Comparison of ENCODE assay signal across 9 cellular contexts in genomic region chr17:38853292-38854219, GRCh38. TPM values are rescaled to one million over a fixed set of nuclear protein-coding genes. Genes with fewer than 3 reads are reported as not detected.
A peak's percentile ranks its signal among the peaks of the same experiment; 100 is the strongest.
DNase-seq lines count a peak whose midpoint lies in the region; ATAC-seq, FAIRE-seq and TF ChIP-seq lines count a peak whose summit lies in the region.
"Had no signal": no experiment of that assay in that cellular context is flagged by ENCODE, and none has a peak within 500 bp of the region (broad histone marks: within the 10 kb centered on the region; RNA-seq: fewer than 3 reads in every experiment).

TSS of gene RPL23 (minus strand) at chr17:38853721. CDS start at chr17:38853710, 11 bp downstream.

- peak; percentile 99 for TF ChIP-seq POLR2A in HepG2 (IDR thresholded peaks at IDR 0.05; ENCODE audit: insufficient read depth in 1 of 2, low read depth in 2 of 2, low read length in 2 of 2)

- H3K36me3 ChIP-seq in BLaER1 = peaks cover 44% of the 10 kb centered on the region
- peaks cover 16 to 40% of the 10 kb centered on the region in 2 experiments for H3K36me3 ChIP-seq in HepG2 (replicated peaks in 1 of 2; ENCODE audit: control insufficient read depth in 1 of 2, insufficient read depth in 2 of 2, low read length in 2 of 2)

- BruUV-seq in HepG2 (replicated peaks; lab: Mats Ljungman, UMichigan) = TSS peak; percentile 73

- H4K20me1 ChIP-seq in BLaER1 = peaks cover 48% of the 10 kb centered on the region
- H4K20me1 ChIP-seq in HepG2 (ENCODE audit: insufficient read depth, low read length) = peaks cover 46% of the 10 kb centered on the region

- H3K4me3 ChIP-seq in BLaER1 = peak within 1 kb of the TSS; percentile 88
- peak within 1 kb of the TSS; percentile 78 to 88 (median 82) for H3K4me3 ChIP-seq in HepG2 (replicated peaks in 1 of 3; ENCODE audit: insufficient read depth in 1 of 3, low read depth in 2 of 3, low read length in 3 of 3)

- TF ChIP-seq CTCF in HepG2 (CRISPR knock-in tag; IDR thresholded peaks at IDR 0.05) = no peak

- TF ChIP-seq EP300 in HepG2 (IDR thresholded peaks at IDR 0.05; ENCODE audit: low read depth in 2 of 2, low read length in 2 of 2) (peak; percentile 64 to 88; a peak in 3 of 4 replicates), HepG2 (CRISPR knock-in tag; IDR thresholded peaks at IDR 0.05; ENCODE audit: borderline replicate concordance) (peak; percentile 52; the same call in 1 of the 2 replicates)

- peaks cover 34% of the 10 kb centered on the region for H3K79me2 ChIP-seq in HepG2 (ENCODE audit: insufficient read depth, low read length)

- H3K4me2 ChIP-seq in BLaER1 (peak within 1 kb of the TSS; percentile 93), HepG2 (ENCODE audit: low read depth, low read length) (peak within 1 kb of the TSS; percentile 98)

- POLR2A ChIA-PET in HepG2 (lab: Yijun Ruan, JAX) = interaction anchor here (0.5 to 4.6 kb wide), 33 partner anchors 8 to 842 kb away, joined by 3 to 175 read pairs (median 4); partner anchors contain the start of genes CWC25, LASP1, PSMB3 and RPL19

- peak; percentile 65 for ATAC-seq in GM19351 (IDR thresholded peaks at IDR 0.05; ENCODE audit: unreplicated experiment)
- ATAC-seq in HG03565 (IDR thresholded peaks at IDR 0.05; ENCODE audit: unreplicated experiment) = peak; percentile 74
- peak; percentile 91 for ATAC-seq in HepG2

- peak within 1 kb of the TSS; percentile 98 for H3K9ac ChIP-seq in BLaER1
- peak within 1 kb of the TSS; percentile 95 for H3K9ac ChIP-seq in HepG2 (ENCODE audit: insufficient read depth, low read depth, low read length)

- H3K27ac ChIP-seq in BLaER1 (peak within 1 kb of the TSS; percentile 97), HepG2 (ENCODE audit: extremely low read length, insufficient read depth, low read length) (peak within 1 kb of the TSS; percentile 84)

- CTCF ChIA-PET in HepG2 (lab: Yijun Ruan, JAX; ENCODE audit: low intra/inter-chr PET ratio, low total read pairs) = no interaction called here

- H3K4me1 ChIP-seq in BLaER1 (peaks cover 40% of the 10 kb centered on the region), HepG2 (ENCODE audit: insufficient read depth, low read length) (peaks cover 44% of the 10 kb centered on the region)

- DNase-seq in NCI-H774 (lab: John Stamatoyannopoulos, UW) = peak; percentile 99
- peak; percentile 72 to 93 for DNase-seq in activated CD4-positive, alpha-beta T cell treated with anti-CD3 and anti-CD28 coated beads, Interleukin-2, amount 50 U/mL, for 24 hours (ENCODE audit: low read depth in 1 of 2, low spot score in 1 of 2)
- peak; percentile 97 for DNase-seq in HepG2 (ENCODE audit: low spot score)
- peak; percentile 82 to 85 for DNase-seq in stimulated activated CD4-positive, alpha-beta T cell treated with anti-CD3 and anti-CD28 coated beads, Interleukin-2, amount 100 ng/mL, for 48 hours

- in situ Hi-C loops in HepG2 (cut with HindIII; ENCODE audit: extremely low pct_ligation_motif_present, low pct_unique_long_range_greater_than_20kb) = no loop called here

- WGBS in HepG2 (ENCODE audit: low lambda C conversion rate) = under 1% methylated on average over 46 of the region's 48 CpGs

- H2AFZ ChIP-seq in HepG2 (ENCODE audit: low read length) = peak within 1 kb of the TSS; percentile 64

- TF ChIP-seq RAD21 in HepG2 (CRISPR knock-in tag; IDR thresholded peaks at IDR 0.05) = peak; percentile 56; the same call in 1 of the 2 replicates

- H3K9me3 Mint-ChIP-seq in dendritic cell treated with granulocyte-macrophage colony-stimulating factor and Interleukin-4, amounts not matched to agents 40 ng/mL and 50 ng/mL, for 4 days = no peaks in the 10 kb centered on the region

- H3K27me3 ChIP-seq in BLaER1 = no peaks in the 10 kb centered on the region
- H3K27me3 ChIP-seq in HepG2 (ENCODE audit: control insufficient read depth in 1 of 2, insufficient read depth in 2 of 2, low read length in 2 of 2) = no peaks in the 10 kb centered on the region; a peak in 1 of 5 replicates

- H3K27me3 Mint-ChIP-seq in dendritic cell treated with granulocyte-macrophage colony-stimulating factor and Interleukin-4, amounts not matched to agents 40 ng/mL and 50 ng/mL, for 4 days = no peaks in the 10 kb centered on the region

- H3K36me3 Mint-ChIP-seq in dendritic cell treated with granulocyte-macrophage colony-stimulating factor and Interleukin-4, amounts not matched to agents 40 ng/mL and 50 ng/mL, for 4 days (ENCODE audit: low read depth) = peaks cover 55% of the 10 kb centered on the region

- peak within 1 kb of the TSS; percentile 98 for H3K4me3 Mint-ChIP-seq in dendritic cell treated with granulocyte-macrophage colony-stimulating factor and Interleukin-4, amounts not matched to agents 40 ng/mL and 50 ng/mL, for 4 days

- H3K9me3 ChIP-seq in BLaER1 = no peaks in the 10 kb centered on the region
- H3K9me3 ChIP-seq in HepG2 (ENCODE audit: low read length) = no peaks in the 10 kb centered on the region

- H3K4me1 Mint-ChIP-seq in dendritic cell treated with granulocyte-macrophage colony-stimulating factor and Interleukin-4, amounts not matched to agents 40 ng/mL and 50 ng/mL, for 4 days (ENCODE audit: low read depth) = peaks cover 58% of the 10 kb centered on the region

- FAIRE-seq in HepG2 (lab: Jason Lieb, UNC) = peak; percentile 97
- FAIRE-seq: islet of Langerhans had no signal

- intact Hi-C loops in dendritic cell treated with granulocyte-macrophage colony-stimulating factor and Interleukin-4, amounts not matched to agents 40 ng/mL and 50 ng/mL, for 4 days (cut with micrococcal nuclease) = loop anchor here (1.0 kb wide), 2 partner anchors 16 to 28 kb away; partner anchors contain the start of gene CWC25
- intact Hi-C loops in HepG2 (cut with micrococcal nuclease; ENCODE audit: unreplicated experiment) = loop anchor here (1.0 kb wide), 1 partner anchor 28 kb away; the partner anchor contains the start of gene CWC25

- peak within 1 kb of the TSS; percentile 97 for H3K27ac Mint-ChIP-seq in dendritic cell treated with granulocyte-macrophage colony-stimulating factor and Interleukin-4, amounts not matched to agents 40 ng/mL and 50 ng/mL, for 4 days

TF ChIP-seq in HepG2, 621 proteins besides CTCF, POLR2A, EP300 and RAD21 (continues in another document):
- TF ChIP-seq ARHGAP35 (CRISPR knock-in tag; IDR thresholded peaks at IDR 0.05; ENCODE audit: borderline replicate concordance) (no peak), E2F1 (CRISPR knock-in tag; IDR thresholded peaks at IDR 0.05) (peak; percentile 68), TRIM22 (IDR thresholded peaks at IDR 0.05) (no peak)

RNA-seq across cellular contexts. Expression of gene RPL23, which starts in this region (rescaled TPM):
- total RNA-seq in HepG2 (2016; rRNA removed; fragmentation: Illumina TruSeq; extraction: Trizol) = 2,790 and 3,298 TPM in 2 replicates
- total RNA-seq in HepG2 (2016; cell fraction: cytosol; rRNA removed; fragmentation: Illumina TruSeq; extraction: Trizol; ENCODE audit: low read depth) = 4,051 and 4,588 TPM in 2 replicates
- total RNA-seq in HepG2 (2016; cell fraction: insoluble cytoplasmic fraction; rRNA removed; fragmentation: Illumina TruSeq; extraction: Trizol) = 2,655 and 3,446 TPM in 2 replicates
- total RNA-seq in HepG2 (2016; cell fraction: membrane; rRNA removed; fragmentation: Illumina TruSeq; extraction: Trizol) = 6,899 and 6,901 TPM in 2 replicates
- total RNA-seq in HepG2 (2016; cell fraction: nucleus; rRNA removed; fragmentation: Illumina TruSeq; extraction: Trizol) = 995 and 1,125 TPM in 2 replicates
- polyA plus RNA-seq in HepG2 (2011; rRNA removed) = 4,288 and 4,860 TPM in 2 replicates
- 4,164 and 5,084 TPM in 2 replicates for polyA plus RNA-seq in HepG2 (2011; cell fraction: cytosol; rRNA removed)
- polyA plus RNA-seq in HepG2 (2011; cell fraction: nucleus; rRNA removed) = 680 and 915 TPM in 2 replicates
- polyA plus RNA-seq in HepG2 (2012) = 4,457 and 5,527 TPM in 2 replicates
- 5,325 and 6,272 TPM in 2 replicates for polyA plus RNA-seq in HepG2 (2016; cell fraction: cytosol; fragmentation: Illumina TruSeq; extraction: Trizol; ENCODE audit: low read depth)
- 3,877 and 3,973 TPM in 2 replicates for polyA plus RNA-seq in HepG2 (2016; cell fraction: insoluble cytoplasmic fraction; fragmentation: Illumina TruSeq; extraction: Trizol; ENCODE audit: low read depth)
- polyA plus RNA-seq in HepG2 (2016; cell fraction: membrane; fragmentation: Illumina TruSeq; extraction: Trizol; ENCODE audit: low read depth) = 7,669 and 7,726 TPM in 2 replicates
- 2,046 and 2,062 TPM in 2 replicates for polyA plus RNA-seq in HepG2 (2016; cell fraction: nucleus; fragmentation: Illumina TruSeq; extraction: Trizol; ENCODE audit: insufficient read depth, low read depth)
- polyA minus RNA-seq in HepG2 (2011; rRNA and poly(A)+ RNA removed; ENCODE audit: low replicate concordance) = 223 and 322 TPM in 2 replicates
- 1,056 and 1,226 TPM in 2 replicates for polyA minus RNA-seq in HepG2 (2011; cell fraction: cytosol; rRNA and poly(A)+ RNA removed)
- 292 and 362 TPM in 2 replicates for polyA minus RNA-seq in HepG2 (2011; cell fraction: nucleus; rRNA and poly(A)+ RNA removed)

Comparison
In these comparisons a context has a peak if more than half of its experiments do, and no peak if none do; other contexts are left out.
1. Peak in every context shown above with its lines: DNase-seq, ATAC-seq, H3K4me3 ChIP-seq and H3K27ac ChIP-seq.